Comparison of ENCODE assay signal across 8 cellular contexts in the genomic region with DNA sequence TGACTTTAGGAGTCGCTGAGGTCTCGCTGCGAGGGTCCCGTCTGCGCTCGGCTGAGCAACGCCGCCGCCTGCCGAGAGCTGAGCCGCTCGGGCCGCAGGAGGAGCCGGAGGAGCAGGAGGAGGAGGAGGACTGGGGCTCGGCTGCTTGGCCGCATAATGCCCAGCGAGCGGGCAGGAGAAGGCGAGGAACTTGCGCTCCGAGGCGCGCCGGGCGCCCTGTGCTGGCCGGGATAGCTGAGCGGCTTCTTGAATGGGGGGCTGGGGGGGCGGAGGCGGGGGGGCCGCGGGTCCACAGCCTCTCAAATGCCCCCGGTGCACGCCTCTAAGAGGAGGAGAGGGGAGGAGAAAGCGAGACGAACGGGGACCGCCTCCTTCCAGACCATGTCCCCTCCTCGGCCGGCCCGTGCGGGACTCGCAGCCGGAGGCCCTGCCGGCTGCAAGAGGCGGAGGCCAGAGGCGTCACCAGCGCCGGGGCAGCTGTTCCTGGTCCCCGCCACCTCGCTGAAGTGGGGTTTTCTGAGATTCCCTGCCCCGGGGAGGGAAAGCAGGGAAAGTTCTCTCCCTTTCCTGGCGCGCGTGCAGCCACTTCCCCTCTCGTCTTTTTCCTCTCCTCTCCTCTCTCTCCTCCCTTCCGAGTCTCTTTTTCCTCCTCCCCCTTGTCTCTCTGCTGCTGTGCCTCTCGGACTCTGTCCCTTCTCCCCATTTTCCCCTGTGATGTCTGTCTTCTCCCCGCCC.
DNase-seq lines count a peak whose midpoint lies in the region; ATAC-seq, FAIRE-seq and TF ChIP-seq lines count a peak whose summit lies in the region.

A gene with protein sequence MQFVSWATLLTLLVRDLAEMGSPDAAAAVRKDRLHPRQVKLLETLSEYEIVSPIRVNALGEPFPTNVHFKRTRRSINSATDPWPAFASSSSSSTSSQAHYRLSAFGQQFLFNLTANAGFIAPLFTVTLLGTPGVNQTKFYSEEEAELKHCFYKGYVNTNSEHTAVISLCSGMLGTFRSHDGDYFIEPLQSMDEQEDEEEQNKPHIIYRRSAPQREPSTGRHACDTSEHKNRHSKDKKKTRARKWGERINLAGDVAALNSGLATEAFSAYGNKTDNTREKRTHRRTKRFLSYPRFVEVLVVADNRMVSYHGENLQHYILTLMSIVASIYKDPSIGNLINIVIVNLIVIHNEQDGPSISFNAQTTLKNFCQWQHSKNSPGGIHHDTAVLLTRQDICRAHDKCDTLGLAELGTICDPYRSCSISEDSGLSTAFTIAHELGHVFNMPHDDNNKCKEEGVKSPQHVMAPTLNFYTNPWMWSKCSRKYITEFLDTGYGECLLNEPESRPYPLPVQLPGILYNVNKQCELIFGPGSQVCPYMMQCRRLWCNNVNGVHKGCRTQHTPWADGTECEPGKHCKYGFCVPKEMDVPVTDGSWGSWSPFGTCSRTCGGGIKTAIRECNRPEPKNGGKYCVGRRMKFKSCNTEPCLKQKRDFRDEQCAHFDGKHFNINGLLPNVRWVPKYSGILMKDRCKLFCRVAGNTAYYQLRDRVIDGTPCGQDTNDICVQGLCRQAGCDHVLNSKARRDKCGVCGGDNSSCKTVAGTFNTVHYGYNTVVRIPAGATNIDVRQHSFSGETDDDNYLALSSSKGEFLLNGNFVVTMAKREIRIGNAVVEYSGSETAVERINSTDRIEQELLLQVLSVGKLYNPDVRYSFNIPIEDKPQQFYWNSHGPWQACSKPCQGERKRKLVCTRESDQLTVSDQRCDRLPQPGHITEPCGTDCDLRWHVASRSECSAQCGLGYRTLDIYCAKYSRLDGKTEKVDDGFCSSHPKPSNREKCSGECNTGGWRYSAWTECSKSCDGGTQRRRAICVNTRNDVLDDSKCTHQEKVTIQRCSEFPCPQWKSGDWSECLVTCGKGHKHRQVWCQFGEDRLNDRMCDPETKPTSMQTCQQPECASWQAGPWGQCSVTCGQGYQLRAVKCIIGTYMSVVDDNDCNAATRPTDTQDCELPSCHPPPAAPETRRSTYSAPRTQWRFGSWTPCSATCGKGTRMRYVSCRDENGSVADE (N-terminal part only) (minus strand): TSS at position 220 of the 735 bp plus-strand sequence. CDS start 343 bp downstream, outside the sequence.

- ATAC-seq in HG03280 (IDR thresholded peaks at IDR 0.05; ENCODE audit: unreplicated experiment) (no peak), GM21526 (IDR thresholded peaks at IDR 0.05; ENCODE audit: low FRiP score, unreplicated experiment) (no peak)

- no peaks in the 10 kb centered on the region for H3K79me2 ChIP-seq in KMS-11 (ENCODE audit: insufficient read depth, low read depth)

- H3K27ac ChIP-seq in KMS-11, result no peak within 1 kb of the TSS
- H3K27ac ChIP-seq in iPS DF 6.9 (ENCODE audit: low read length), result no peak within 1 kb of the TSS

- H3K9ac ChIP-seq in KMS-11, result no peak within 1 kb of the TSS; the same call in 1 of the 2 replicates

- H3K4me3 ChIP-seq in KMS-11 (IDR thresholded peaks at IDR 0.05; ENCODE audit: insufficient read depth, low read depth, low read length), result peak within 1 kb of the TSS; percentile 39
- H3K4me3 ChIP-seq in iPS DF 6.9 (ENCODE audit: low read length), result peak within 1 kb of the TSS; percentile 68; the same call in 1 of the 2 replicates

- no peaks in the 10 kb centered on the region for H3K9me3 ChIP-seq in iPS DF 6.9 (ENCODE audit: control insufficient read depth, insufficient read depth, low read length)

- no CpG with 5 or more reads among the region's 58 CpGs for WGBS in iPS DF 6.9 (ENCODE audit: insufficient coverage, insufficient read length)

- peak; percentile 13 for DNase-seq in brain pericyte (ENCODE audit: low read depth, low spot score)
- DNase-seq in iPS DF 6.9 (ENCODE audit: low read depth, low spot score), result no peak
- peak; percentile 74 for DNase-seq in retina
- no peak for DNase-seq in H54 (ENCODE audit: insufficient read length, low spot score)
- no peak for DNase-seq in GM19238 (ENCODE audit: insufficient read length, low spot score)

- H3K36me3 ChIP-seq in KMS-11 (ENCODE audit: insufficient read depth), result no peaks in the 10 kb centered on the region
- H3K36me3 ChIP-seq in iPS DF 6.9 (ENCODE audit: control insufficient read depth, insufficient read depth, low read length), result no peaks in the 10 kb centered on the region

- no peak for TF ChIP-seq CTCF in KMS-11 (conservative IDR thresholded peaks at IDR 0.05; ENCODE audit: low read depth, low read length)

- H3K4me1 ChIP-seq in KMS-11 (ENCODE audit: low read depth, poor library complexity, severe bottlenecking) (no peaks in the 10 kb centered on the region), iPS DF 6.9 (ENCODE audit: control insufficient read depth, insufficient read depth, low read length) (peaks cover 7% of the 10 kb centered on the region)

- H3K4me2 ChIP-seq in KMS-11, result peak within 1 kb of the TSS; percentile 80

- TF ChIP-seq POLR2A in H54 (IDR thresholded peaks at IDR 0.05; ENCODE audit: low read depth, low read length), result no peak

- FAIRE-seq in H54 (lab: Jason Lieb, UNC), result no peak

- no peaks in the 10 kb centered on the region for H4K20me1 ChIP-seq in KMS-11 (ENCODE audit: insufficient read depth)

- H3K27me3 ChIP-seq in KMS-11 (ENCODE audit: insufficient read depth, low read depth) (no peaks in the 10 kb centered on the region), iPS DF 6.9 (ENCODE audit: control insufficient read depth, insufficient read depth, low read length) (peaks cover 39% of the 10 kb centered on the region)

- H2AFZ ChIP-seq in KMS-11 (ENCODE audit: low read depth), result peak within 1 kb of the TSS; percentile 93

Comparison
In these comparisons a context has a peak if more than half of its experiments do, and no peak if none do; other contexts are left out.
1. DNase-seq: peak in brain pericyte (single experiment) and retina (single experiment); none in iPS DF 6.9 (single experiment), H54 (single experiment) and GM19238 (single experiment).